9 cellular contexts compared by ENCODE assay signal in the genomic region with DNA sequence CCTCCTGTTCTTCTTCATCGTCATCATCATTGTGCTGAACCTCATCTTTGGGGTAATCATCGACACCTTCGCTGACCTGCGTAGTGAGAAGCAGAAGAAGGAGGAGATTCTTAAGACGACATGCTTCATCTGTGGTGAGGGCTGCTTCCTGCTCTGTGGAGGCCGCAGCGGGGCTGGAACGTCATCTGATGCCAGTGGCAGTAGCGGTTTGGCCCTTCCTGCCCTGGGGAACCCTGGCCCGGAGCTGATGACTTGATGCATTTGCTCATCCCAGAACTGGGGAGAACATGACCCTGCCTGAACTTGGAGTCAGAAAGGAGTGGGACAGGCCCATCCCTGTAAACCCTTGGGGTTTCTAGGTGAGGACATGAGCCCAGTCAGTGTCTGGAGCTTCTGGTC. TPM values are rescaled to one million over a fixed set of nuclear protein-coding genes. Genes with fewer than 3 reads are reported as not detected.
DNase-seq lines count a peak whose midpoint lies in the region; ATAC-seq, FAIRE-seq and TF ChIP-seq lines count a peak whose summit lies in the region.
"Had no signal": no experiment of that assay in that cellular context is flagged by ENCODE, and none has a peak within 500 bp of the region (broad histone marks: within the 10 kb centered on the region; RNA-seq: fewer than 3 reads in every experiment).

No MANE protein-coding gene starts in this region.

- FAIRE-seq in bronchial epithelial cell (lab: Jason Lieb, UNC) (peak; percentile 36), small intestine (lab: Jason Lieb, UNC) (no peak)

- H3K27me3 ChIP-seq in bronchial epithelial cell (ENCODE audit: control insufficient read depth, insufficient read depth, low read length) (no peaks in the 10 kb centered on the region), small intestine (ENCODE audit: control insufficient read depth in 2 of 2, insufficient read depth in 2 of 2, low read length in 2 of 2) (no peaks in the 10 kb centered on the region), breast epithelium (no peaks in the 10 kb centered on the region)
- H3K27me3 ChIP-seq: right lobe of liver had no signal

- TF ChIP-seq POLR2A in breast epithelium (IDR thresholded peaks at IDR 0.05): no peak

- H3K9me3 ChIP-seq in small intestine (ENCODE audit: control insufficient read depth, low read depth) (no peaks in the 10 kb centered on the region), breast epithelium (no peaks in the 10 kb centered on the region)
- H3K9me3 ChIP-seq: right lobe of liver had no signal

- intact Hi-C loops in breast epithelium (cut with DNase I; ENCODE audit: low total_unique reads): loop anchor here (10.0 kb wide), 1 partner anchor 108 kb away; a partner anchor contains a TSS

- H3K4me3 ChIP-seq in bronchial epithelial cell (ENCODE audit: low read depth, low read length): no peak overlapping the region
- no peak overlapping the region for H3K4me3 ChIP-seq in small intestine (ENCODE audit: low read depth in 1 of 2, low read length in 2 of 2)
- no peak overlapping the region for H3K4me3 ChIP-seq in breast epithelium
- H3K4me3 ChIP-seq: right lobe of liver had no signal

- peak; percentile 89 for DNase-seq in EH (ENCODE audit: low read depth)
- DNase-seq in T-helper 22 cell (ENCODE audit: low read depth): peak; percentile 66
- DNase-seq in bronchial epithelial cell (ENCODE audit: low read depth): peak; percentile 26
- peak; percentile 46 for DNase-seq in small intestine
- no peak for DNase-seq in GM03348 (ENCODE audit: low spot score)
- DNase-seq in breast epithelium (ENCODE audit: low spot score in 2 of 2): no peak
- DNase-seq in NCI-H774 (lab: John Stamatoyannopoulos, UW): no peak

- ATAC-seq in HG02759 (IDR thresholded peaks at IDR 0.05; ENCODE audit: unreplicated experiment): no peak

- peaks cover 54% of the 10 kb centered on the region for H3K36me3 ChIP-seq in bronchial epithelial cell (ENCODE audit: control insufficient read depth, insufficient read depth, low read length)
- peaks cover 11 to 44% of the 10 kb centered on the region in 2 donors for H3K36me3 ChIP-seq in small intestine (ENCODE audit: control insufficient read depth in 2 of 2, insufficient read depth in 2 of 2, low read length in 2 of 2)
- peaks cover 10% of the 10 kb centered on the region for H3K36me3 ChIP-seq in breast epithelium

- H3K27ac ChIP-seq in small intestine (ENCODE audit: low read depth in 1 of 2, low read length in 1 of 2) (peak overlapping the region; percentile 66 to 76), breast epithelium (peak overlapping the region in 1 of 2 donors; percentile 58)
- H3K27ac ChIP-seq: right lobe of liver had no signal

- WGBS in small intestine, 3 donors: 57 to 78% (median 67%) methylated on average over 10 of the region's 10 CpGs

- TF ChIP-seq CTCF in bronchial epithelial cell (IDR thresholded peaks at IDR 0.05; ENCODE audit: insufficient read depth, low read length, severe bottlenecking) (no peak), breast epithelium (IDR thresholded peaks at IDR 0.05) (no peak)

- H3K4me1 ChIP-seq in small intestine (ENCODE audit: control insufficient read depth in 2 of 2, insufficient read depth in 1 of 2, low read depth in 1 of 2, low read length in 1 of 2): no peaks in the 10 kb centered on the region
- peaks cover 15 to 30% of the 10 kb centered on the region in 2 donors for H3K4me1 ChIP-seq in breast epithelium

RNA-seq across cellular contexts. Expression of a gene that starts 18.7 kb away (rescaled TPM):
- total RNA-seq in bronchial epithelial cell (47.1 and 49.7 TPM in 2 replicates), breast epithelium (10 to 100 TPM in 2 of 3 donors, 1 to 10 TPM in 1; 9.9 to 19.7 (median 19.6) TPM)
- polyA plus RNA-seq in small intestine: 10 to 100 TPM; 36.5 to 51.7 (median 36.7) TPM

RNA-seq across cellular contexts. Expression of a gene that starts 53.9 kb away (rescaled TPM):
- total RNA-seq in bronchial epithelial cell (under 0.01 and 0.13 TPM in 2 replicates), breast epithelium (1 to 10 TPM in 1 of 3 donors, under 1 TPM in 2; 0.15 to 4.2 (median 0.66) TPM)
- 1 to 10 TPM in 1 of 3 donors, under 1 TPM in 2; 0.54 to 1.0 (median 0.89) TPM for polyA plus RNA-seq in small intestine

Comparison
In these comparisons a context has a peak if more than half of its experiments do, and no peak if none do; other contexts are left out.
1. DNase-seq: peak in EH (single experiment), T-helper 22 cell (single experiment), bronchial epithelial cell (single experiment) and small intestine (single experiment); none in GM03348 (single experiment), breast epithelium (0 of 2) and NCI-H774 (single experiment).